Comparison of ENCODE assay signal across 17 cellular contexts in genomic region chr6:16594849-16595248, GRCh38.
"Had no signal": no experiment of that assay in that cellular context is flagged by ENCODE, and none has a peak within 500 bp of the region (broad histone marks: within the 10 kb centered on the region; RNA-seq: fewer than 3 reads in every experiment).

No MANE protein-coding gene starts in this region.

- H3K4me3 ChIP-seq: lung, right atrium auricular region, stomach had no signal

- H3K9me3 ChIP-seq: right atrium auricular region, stomach had no signal

- H3K4me1 ChIP-seq: right atrium auricular region, stomach had no signal

- H3K4me1 Mint-ChIP-seq: neural crest cell had no signal

- ATAC-seq: activated CD4-positive, CD25-positive, alpha-beta regulatory T cell treated with anti-CD3 and anti-CD28 coated beads, Interleukin-2, amount 50 U/mL, for 24 hours; activated T-cell treated with anti-CD3 and anti-CD28 coated beads, Interleukin-2, amount 50 U/mL, for 72 hours had no signal

- H3K4me3 Mint-ChIP-seq: activated T-cell treated with anti-CD3 and anti-CD28 coated beads, Interleukin-2, amount 50 U/mL, for 72 hours; neural crest cell had no signal

- H3K27me3 ChIP-seq: brain microvascular endothelial cell, right atrium auricular region, stomach had no signal

- H3K36me3 ChIP-seq: brain microvascular endothelial cell, right atrium auricular region had no signal

- H3K27ac Mint-ChIP-seq: activated T-cell treated with anti-CD3 and anti-CD28 coated beads, Interleukin-2, amount 50 U/mL, for 72 hours; progenitor cell of endocrine pancreas had no signal

- DNase-seq: activated CD4-positive, alpha-beta T cell treated with anti-CD3 and anti-CD28 coated beads, Interleukin-2, amount 50 U/mL, for 1 hour; activated CD8-positive, alpha-beta memory T cell treated with anti-CD3 and anti-CD28 coated beads, Interleukin-2, amount 50 U/mL, for 4 hours; activated effector memory CD4-positive, alpha-beta T cell treated with anti-CD3 and anti-CD28 coated beads, Interleukin-2, amount 50 U/mL, for 16 hours; activated naive CD4-positive, alpha-beta T cell treated with anti-CD3 and anti-CD28 coated beads, Interleukin-2, amount 50 U/mL, for 16 hours; activated T-cell treated with anti-CD3 and anti-CD28 coated beads, Interleukin-2, amount 50 U/mL, for 72 hours; aorta; brain microvascular endothelial cell; cortex of kidney; kidney; stomach; T1000; trophoblast cell had no signal

- H3K27me3 Mint-ChIP-seq: progenitor cell of endocrine pancreas had no signal

- H3K27ac ChIP-seq: brain microvascular endothelial cell, right atrium auricular region, stomach had no signal
